Comparison of ENCODE assay signal across 1 cellular context in the genomic region with DNA sequence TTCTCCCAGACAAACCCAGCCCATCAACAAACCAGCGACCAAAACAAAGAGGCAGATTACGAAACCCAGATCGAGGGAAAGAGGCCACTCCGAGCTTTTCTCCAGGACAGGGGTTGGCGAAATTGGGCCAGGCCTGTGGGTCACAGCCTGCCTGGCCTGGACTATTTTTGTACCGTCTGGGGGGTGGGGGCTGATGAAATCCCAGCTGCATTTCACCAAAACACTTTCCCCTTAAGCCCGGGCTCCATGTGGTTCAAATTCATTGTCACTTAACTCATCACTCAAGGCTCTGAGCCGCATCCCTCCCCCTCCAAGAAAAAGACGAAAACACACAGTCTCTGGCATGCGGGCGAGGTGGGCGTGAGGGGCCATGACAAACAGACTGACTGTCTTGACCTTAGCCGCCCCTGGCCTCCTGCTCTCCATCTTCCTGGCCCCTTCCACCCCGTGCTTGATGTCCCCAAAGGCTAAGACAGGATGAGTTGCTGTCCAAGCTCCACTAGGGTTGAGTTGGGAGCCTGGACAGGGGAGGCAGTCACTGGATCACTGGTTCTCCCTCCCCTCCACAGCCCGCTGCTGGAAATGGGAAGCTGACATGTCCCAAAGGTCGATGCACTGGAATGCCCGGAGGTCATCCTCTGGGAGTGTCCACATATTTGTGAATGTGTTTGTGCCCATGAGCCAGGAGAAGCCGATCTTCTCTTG.
TF ChIP-seq lines count a peak whose summit lies in the region.

No MANE protein-coding gene starts in this region.

TF ChIP-seq in WTC11, 78 proteins besides CTCF, POLR2A, EP300 and RAD21 (continued from another document):
- TF ChIP-seq, protein P1, sequence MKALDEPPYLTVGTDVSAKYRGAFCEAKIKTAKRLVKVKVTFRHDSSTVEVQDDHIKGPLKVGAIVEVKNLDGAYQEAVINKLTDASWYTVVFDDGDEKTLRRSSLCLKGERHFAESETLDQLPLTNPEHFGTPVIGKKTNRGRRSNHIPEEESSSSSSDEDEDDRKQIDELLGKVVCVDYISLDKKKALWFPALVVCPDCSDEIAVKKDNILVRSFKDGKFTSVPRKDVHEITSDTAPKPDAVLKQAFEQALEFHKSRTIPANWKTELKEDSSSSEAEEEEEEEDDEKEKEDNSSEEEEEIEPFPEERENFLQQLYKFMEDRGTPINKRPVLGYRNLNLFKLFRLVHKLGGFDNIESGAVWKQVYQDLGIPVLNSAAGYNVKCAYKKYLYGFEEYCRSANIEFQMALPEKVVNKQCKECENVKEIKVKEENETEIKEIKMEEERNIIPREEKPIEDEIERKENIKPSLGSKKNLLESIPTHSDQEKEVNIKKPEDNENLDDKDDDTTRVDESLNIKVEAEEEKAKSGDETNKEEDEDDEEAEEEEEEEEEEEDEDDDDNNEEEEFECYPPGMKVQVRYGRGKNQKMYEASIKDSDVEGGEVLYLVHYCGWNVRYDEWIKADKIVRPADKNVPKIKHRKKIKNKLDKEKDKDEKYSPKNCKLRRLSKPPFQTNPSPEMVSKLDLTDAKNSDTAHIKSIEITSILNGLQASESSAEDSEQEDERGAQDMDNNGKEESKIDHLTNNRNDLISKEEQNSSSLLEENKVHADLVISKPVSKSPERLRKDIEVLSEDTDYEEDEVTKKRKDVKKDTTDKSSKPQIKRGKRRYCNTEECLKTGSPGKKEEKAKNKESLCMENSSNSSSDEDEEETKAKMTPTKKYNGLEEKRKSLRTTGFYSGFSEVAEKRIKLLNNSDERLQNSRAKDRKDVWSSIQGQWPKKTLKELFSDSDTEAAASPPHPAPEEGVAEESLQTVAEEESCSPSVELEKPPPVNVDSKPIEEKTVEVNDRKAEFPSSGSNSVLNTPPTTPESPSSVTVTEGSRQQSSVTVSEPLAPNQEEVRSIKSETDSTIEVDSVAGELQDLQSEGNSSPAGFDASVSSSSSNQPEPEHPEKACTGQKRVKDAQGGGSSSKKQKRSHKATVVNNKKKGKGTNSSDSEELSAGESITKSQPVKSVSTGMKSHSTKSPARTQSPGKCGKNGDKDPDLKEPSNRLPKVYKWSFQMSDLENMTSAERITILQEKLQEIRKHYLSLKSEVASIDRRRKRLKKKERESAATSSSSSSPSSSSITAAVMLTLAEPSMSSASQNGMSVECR (CRISPR knock-in tag; IDR thresholded peaks at IDR 0.05; ENCODE audit: borderline replicate concordance) = no peak
- no peak for TF ChIP-seq MYBL2 (CRISPR knock-in tag; IDR thresholded peaks at IDR 0.05)
- no peak for TF ChIP-seq MXD4 (CRISPR knock-in tag; IDR thresholded peaks at IDR 0.05; ENCODE audit: borderline replicate concordance)
- TF ChIP-seq, protein P2, sequence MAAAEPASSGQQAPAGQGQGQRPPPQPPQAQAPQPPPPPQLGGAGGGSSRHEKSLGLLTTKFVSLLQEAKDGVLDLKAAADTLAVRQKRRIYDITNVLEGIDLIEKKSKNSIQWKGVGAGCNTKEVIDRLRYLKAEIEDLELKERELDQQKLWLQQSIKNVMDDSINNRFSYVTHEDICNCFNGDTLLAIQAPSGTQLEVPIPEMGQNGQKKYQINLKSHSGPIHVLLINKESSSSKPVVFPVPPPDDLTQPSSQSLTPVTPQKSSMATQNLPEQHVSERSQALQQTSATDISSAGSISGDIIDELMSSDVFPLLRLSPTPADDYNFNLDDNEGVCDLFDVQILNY (CRISPR knock-in tag; IDR thresholded peaks at IDR 0.05) = no peak
- TF ChIP-seq ATF1 (CRISPR knock-in tag; IDR thresholded peaks at IDR 0.05) = no peak
- no peak for TF ChIP-seq OVOL2 (CRISPR knock-in tag; IDR thresholded peaks at IDR 0.05; ENCODE audit: borderline replicate concordance)
- TF ChIP-seq, protein P3, sequence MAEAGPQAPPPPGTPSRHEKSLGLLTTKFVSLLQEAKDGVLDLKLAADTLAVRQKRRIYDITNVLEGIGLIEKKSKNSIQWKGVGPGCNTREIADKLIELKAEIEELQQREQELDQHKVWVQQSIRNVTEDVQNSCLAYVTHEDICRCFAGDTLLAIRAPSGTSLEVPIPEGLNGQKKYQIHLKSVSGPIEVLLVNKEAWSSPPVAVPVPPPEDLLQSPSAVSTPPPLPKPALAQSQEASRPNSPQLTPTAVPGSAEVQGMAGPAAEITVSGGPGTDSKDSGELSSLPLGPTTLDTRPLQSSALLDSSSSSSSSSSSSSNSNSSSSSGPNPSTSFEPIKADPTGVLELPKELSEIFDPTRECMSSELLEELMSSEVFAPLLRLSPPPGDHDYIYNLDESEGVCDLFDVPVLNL (CRISPR knock-in tag; IDR thresholded peaks at IDR 0.05; ENCODE audit: borderline replicate concordance, low read depth) = no peak
- no peak for TF ChIP-seq CREB1 (CRISPR knock-in tag; IDR thresholded peaks at IDR 0.05)
- no peak for TF ChIP-seq ESRRA (CRISPR knock-in tag; IDR thresholded peaks at IDR 0.05; ENCODE audit: borderline replicate concordance)
- no peak for TF ChIP-seq ZNF423 (CRISPR knock-in tag; IDR thresholded peaks at IDR 0.05)
- TF ChIP-seq NR3C1 (CRISPR knock-in tag; conservative IDR thresholded peaks at IDR 0.05; ENCODE audit: low read depth) = no peak
- no peak for TF ChIP-seq FOXK1 (CRISPR knock-in tag; IDR thresholded peaks at IDR 0.05)
- no peak for TF ChIP-seq SOX15 (CRISPR knock-in tag; IDR thresholded peaks at IDR 0.05)
